Comparison of ENCODE assay signal across 1 cellular context in the genomic region with DNA sequence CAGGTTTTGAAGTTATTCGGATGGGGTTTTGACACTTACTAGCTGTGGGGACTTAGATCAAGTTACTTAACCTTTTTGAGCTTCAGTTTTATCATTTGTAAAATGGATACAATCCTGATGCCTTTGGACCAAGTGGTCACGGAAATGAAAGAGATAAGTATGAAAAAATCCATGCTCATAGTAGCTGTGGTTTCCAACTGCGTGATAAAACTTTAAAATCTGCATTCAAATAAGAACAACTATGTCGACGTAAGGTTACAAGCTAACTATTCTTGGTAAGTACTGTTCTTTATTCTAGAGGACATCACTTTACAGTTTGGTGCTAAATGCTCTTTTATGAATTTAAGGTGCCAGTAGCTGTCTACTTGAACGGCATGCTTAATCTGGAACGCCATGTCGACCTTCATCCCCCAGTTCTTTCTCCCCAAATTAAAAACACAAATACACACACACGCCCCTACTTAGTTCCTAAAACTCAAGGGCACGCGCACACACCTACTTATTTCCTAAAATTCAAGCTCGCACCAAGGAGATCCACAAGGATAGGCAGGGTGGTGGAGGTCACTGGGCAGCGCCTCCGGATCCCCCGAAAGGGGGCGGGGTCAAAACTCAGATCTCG.
A peak's percentile ranks its signal among the peaks of the same experiment; 100 is the strongest.
TF ChIP-seq lines count a peak whose summit lies in the region.

No MANE protein-coding gene starts in this region.

TF ChIP-seq in K562, 482 proteins besides CTCF, POLR2A, EP300 and RAD21 (continues in another document):
- TF ChIP-seq, protein P1, sequence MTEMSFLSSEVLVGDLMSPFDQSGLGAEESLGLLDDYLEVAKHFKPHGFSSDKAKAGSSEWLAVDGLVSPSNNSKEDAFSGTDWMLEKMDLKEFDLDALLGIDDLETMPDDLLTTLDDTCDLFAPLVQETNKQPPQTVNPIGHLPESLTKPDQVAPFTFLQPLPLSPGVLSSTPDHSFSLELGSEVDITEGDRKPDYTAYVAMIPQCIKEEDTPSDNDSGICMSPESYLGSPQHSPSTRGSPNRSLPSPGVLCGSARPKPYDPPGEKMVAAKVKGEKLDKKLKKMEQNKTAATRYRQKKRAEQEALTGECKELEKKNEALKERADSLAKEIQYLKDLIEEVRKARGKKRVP (CRISPR knock-in tag; IDR thresholded peaks at IDR 0.05), result 0 out of 2 replicates have a peak, but pooled peaks have one; percentile 43
- TF ChIP-seq, protein P2, sequence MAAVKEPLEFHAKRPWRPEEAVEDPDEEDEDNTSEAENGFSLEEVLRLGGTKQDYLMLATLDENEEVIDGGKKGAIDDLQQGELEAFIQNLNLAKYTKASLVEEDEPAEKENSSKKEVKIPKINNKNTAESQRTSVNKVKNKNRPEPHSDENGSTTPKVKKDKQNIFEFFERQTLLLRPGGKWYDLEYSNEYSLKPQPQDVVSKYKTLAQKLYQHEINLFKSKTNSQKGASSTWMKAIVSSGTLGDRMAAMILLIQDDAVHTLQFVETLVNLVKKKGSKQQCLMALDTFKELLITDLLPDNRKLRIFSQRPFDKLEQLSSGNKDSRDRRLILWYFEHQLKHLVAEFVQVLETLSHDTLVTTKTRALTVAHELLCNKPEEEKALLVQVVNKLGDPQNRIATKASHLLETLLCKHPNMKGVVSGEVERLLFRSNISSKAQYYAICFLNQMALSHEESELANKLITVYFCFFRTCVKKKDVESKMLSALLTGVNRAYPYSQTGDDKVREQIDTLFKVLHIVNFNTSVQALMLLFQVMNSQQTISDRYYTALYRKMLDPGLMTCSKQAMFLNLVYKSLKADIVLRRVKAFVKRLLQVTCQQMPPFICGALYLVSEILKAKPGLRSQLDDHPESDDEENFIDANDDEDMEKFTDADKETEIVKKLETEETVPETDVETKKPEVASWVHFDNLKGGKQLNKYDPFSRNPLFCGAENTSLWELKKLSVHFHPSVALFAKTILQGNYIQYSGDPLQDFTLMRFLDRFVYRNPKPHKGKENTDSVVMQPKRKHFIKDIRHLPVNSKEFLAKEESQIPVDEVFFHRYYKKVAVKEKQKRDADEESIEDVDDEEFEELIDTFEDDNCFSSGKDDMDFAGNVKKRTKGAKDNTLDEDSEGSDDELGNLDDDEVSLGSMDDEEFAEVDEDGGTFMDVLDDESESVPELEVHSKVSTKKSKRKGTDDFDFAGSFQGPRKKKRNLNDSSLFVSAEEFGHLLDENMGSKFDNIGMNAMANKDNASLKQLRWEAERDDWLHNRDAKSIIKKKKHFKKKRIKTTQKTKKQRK (IDR thresholded peaks at IDR 0.05; ENCODE audit: borderline replicate concordance, low read depth, low read length), result no peak
- TF ChIP-seq ERF (CRISPR knock-in tag; IDR thresholded peaks at IDR 0.05) (no peak), KLF13 (tag; IDR thresholded peaks at IDR 0.05; ENCODE audit: borderline replicate concordance, low read depth) (no peak), ETS2 (tag; IDR thresholded peaks at IDR 0.05; ENCODE audit: borderline replicate concordance, poor library complexity, severe bottlenecking) (no peak), PYGO2 (tag; IDR thresholded peaks at IDR 0.05) (no peak), OTX1 (CRISPR knock-in tag; IDR thresholded peaks at IDR 0.05) (peak; percentile 70; the same call in 1 of the 2 replicates), MIER1 (IDR thresholded peaks at IDR 0.05; ENCODE audit: low read depth) (0 out of 2 replicates have a peak, but pooled peaks have one; percentile 18), MEF2D (tag; conservative IDR thresholded peaks at IDR 0.05; ENCODE audit: low read depth) (no peak), TCF7L2 (IDR thresholded peaks at IDR 0.05; ENCODE audit: low read depth, low read length) (no peak), HDGF (IDR thresholded peaks at IDR 0.05) (peak; percentile 85), ZNF146 (CRISPR knock-in tag; IDR thresholded peaks at IDR 0.05; ENCODE audit: unreplicated experiment) (no peak), RFX7 (CRISPR knock-in tag; IDR thresholded peaks at IDR 0.05) (peak; percentile 85), POLR2AphosphoS5 (IDR thresholded peaks at IDR 0.05; ENCODE audit: control insufficient read depth, insufficient read depth, low read depth, low read length) (peak; percentile 30; the same call in 1 of the 2 replicates), GATAD2B (IDR thresholded peaks at IDR 0.05; ENCODE audit: borderline replicate concordance) (0 out of 2 replicates have a peak, but pooled peaks have one; percentile 47), THRAP3 (IDR thresholded peaks at IDR 0.05; ENCODE audit: borderline replicate concordance) (peak; percentile 35; the same call in 1 of the 2 replicates), HNRNPUL1 (IDR thresholded peaks at IDR 0.05; ENCODE audit: low read length) (0 out of 2 replicates have a peak, but pooled peaks have one; percentile 38), ZNF212 (CRISPR knock-in tag; IDR thresholded peaks at IDR 0.05) (peak; percentile 35; the same call in 1 of the 2 replicates), SAP30 (IDR thresholded peaks at IDR 0.05; ENCODE audit: borderline replicate concordance, insufficient read depth, low read depth, low read length, poor library complexity, severe bottlenecking) (peak; percentile 30), EHMT2 (IDR thresholded peaks at IDR 0.05) (0 out of 2 replicates have a peak, but pooled peaks have one; percentile 23), ZNF23 (CRISPR knock-in tag; IDR thresholded peaks at IDR 0.05) (0 out of 2 replicates have a peak, but pooled peaks have one; percentile 34), PHB (CRISPR knock-in tag; IDR thresholded peaks at IDR 0.05) (0 out of 2 replicates have a peak, but pooled peaks have one; percentile 31), PHTF2 (CRISPR knock-in tag; IDR thresholded peaks at IDR 0.05) (no peak), ELF2 (CRISPR knock-in tag; IDR thresholded peaks at IDR 0.05) (peak; percentile 60), PCBP1 (IDR thresholded peaks at IDR 0.05; ENCODE audit: low read depth, low read length, poor library complexity, severe bottlenecking) (no peak), SIN3B (IDR thresholded peaks at IDR 0.05; ENCODE audit: low read depth) (no peak), TAL1 (IDR thresholded peaks at IDR 0.05) (0 out of 2 replicates have a peak, but pooled peaks have one; percentile 0), NFRKB (IDR thresholded peaks at IDR 0.05; ENCODE audit: low read depth) (no peak), KAT7 (CRISPR knock-in tag; IDR thresholded peaks at IDR 0.05; ENCODE audit: borderline replicate concordance) (no peak), ZNF282 (CRISPR knock-in tag; IDR thresholded peaks at IDR 0.05) (no peak), NFXL1 (CRISPR knock-in tag; IDR thresholded peaks at IDR 0.05) (0 out of 2 replicates have a peak, but pooled peaks have one; percentile 47)
- TF ChIP-seq, protein P3, sequence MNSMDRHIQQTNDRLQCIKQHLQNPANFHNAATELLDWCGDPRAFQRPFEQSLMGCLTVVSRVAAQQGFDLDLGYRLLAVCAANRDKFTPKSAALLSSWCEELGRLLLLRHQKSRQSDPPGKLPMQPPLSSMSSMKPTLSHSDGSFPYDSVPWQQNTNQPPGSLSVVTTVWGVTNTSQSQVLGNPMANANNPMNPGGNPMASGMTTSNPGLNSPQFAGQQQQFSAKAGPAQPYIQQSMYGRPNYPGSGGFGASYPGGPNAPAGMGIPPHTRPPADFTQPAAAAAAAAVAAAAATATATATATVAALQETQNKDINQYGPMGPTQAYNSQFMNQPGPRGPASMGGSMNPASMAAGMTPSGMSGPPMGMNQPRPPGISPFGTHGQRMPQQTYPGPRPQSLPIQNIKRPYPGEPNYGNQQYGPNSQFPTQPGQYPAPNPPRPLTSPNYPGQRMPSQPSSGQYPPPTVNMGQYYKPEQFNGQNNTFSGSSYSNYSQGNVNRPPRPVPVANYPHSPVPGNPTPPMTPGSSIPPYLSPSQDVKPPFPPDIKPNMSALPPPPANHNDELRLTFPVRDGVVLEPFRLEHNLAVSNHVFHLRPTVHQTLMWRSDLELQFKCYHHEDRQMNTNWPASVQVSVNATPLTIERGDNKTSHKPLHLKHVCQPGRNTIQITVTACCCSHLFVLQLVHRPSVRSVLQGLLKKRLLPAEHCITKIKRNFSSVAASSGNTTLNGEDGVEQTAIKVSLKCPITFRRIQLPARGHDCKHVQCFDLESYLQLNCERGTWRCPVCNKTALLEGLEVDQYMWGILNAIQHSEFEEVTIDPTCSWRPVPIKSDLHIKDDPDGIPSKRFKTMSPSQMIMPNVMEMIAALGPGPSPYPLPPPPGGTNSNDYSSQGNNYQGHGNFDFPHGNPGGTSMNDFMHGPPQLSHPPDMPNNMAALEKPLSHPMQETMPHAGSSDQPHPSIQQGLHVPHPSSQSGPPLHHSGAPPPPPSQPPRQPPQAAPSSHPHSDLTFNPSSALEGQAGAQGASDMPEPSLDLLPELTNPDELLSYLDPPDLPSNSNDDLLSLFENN (IDR thresholded peaks at IDR 0.05; ENCODE audit: low read depth in 2 of 2, low read length in 2 of 2), result no peak
- TF ChIP-seq, protein P4, sequence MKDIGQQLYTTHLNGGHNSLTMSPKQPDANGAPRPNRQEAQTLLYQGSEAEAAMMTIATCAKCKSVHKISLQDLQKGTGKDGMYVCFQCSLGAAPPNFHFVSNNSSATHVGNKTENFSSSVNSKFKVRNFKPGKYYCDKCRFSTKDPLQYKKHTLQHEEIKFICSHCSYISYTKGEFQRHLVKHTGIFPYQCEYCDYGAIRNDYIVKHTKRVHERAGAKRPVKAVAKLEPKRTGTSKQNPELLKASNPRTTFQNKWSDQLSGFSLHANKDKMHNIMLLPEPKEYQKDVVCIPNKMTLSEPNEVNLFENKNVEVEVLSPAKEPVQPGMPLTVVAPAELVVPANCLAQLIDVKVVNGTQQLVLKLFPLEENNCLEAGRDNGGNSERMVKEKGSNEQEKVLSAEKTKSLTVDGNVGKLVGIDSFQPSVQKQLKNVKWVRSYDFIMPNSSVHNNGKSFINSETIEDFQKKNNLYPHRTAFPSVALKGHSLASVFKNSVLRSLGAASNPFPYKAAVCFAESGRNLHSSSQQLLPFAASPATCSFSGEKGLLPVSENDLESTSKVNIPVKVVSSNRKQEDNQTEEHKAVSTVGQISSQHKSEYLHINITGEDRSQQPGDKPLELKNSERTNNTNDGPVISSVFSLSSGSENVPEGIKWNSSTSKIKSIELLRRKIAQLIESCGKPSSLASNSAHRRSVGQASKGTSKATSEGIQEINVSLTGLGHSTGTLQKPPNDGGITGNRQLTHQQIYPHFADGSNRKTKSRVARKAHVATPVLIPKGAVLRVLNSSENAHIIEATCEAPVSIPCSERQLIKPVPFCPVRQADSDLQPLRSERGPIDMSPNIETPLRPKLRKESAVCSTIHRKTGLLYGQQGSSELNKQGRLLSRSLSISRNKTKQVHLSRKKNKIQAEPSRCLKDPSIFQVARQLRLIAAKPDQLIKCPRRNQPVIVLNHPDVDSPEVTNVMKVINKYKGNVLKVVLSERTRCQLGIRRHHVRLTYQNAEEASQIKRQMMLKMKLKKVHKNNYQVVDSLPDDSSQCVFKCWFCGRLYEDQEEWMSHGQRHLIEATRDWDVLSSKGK (CRISPR knock-in tag; IDR thresholded peaks at IDR 0.05), result no peak
- TF ChIP-seq, protein P5, sequence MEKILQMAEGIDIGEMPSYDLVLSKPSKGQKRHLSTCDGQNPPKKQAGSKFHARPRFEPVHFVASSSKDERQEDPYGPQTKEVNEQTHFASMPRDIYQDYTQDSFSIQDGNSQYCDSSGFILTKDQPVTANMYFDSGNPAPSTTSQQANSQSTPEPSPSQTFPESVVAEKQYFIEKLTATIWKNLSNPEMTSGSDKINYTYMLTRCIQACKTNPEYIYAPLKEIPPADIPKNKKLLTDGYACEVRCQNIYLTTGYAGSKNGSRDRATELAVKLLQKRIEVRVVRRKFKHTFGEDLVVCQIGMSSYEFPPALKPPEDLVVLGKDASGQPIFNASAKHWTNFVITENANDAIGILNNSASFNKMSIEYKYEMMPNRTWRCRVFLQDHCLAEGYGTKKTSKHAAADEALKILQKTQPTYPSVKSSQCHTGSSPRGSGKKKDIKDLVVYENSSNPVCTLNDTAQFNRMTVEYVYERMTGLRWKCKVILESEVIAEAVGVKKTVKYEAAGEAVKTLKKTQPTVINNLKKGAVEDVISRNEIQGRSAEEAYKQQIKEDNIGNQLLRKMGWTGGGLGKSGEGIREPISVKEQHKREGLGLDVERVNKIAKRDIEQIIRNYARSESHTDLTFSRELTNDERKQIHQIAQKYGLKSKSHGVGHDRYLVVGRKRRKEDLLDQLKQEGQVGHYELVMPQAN (IDR thresholded peaks at IDR 0.05; ENCODE audit: borderline replicate concordance), result peak; percentile 76
- TF ChIP-seq, protein P6, sequence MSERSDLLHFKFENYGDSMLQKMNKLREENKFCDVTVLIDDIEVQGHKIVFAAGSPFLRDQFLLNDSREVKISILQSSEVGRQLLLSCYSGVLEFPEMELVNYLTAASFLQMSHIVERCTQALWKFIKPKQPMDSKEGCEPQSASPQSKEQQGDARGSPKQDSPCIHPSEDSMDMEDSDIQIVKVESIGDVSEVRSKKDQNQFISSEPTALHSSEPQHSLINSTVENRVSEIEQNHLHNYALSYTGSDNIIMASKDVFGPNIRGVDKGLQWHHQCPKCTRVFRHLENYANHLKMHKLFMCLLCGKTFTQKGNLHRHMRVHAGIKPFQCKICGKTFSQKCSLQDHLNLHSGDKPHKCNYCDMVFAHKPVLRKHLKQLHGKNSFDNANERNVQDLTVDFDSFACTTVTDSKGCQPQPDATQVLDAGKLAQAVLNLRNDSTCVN (CRISPR knock-in tag; IDR thresholded peaks at IDR 0.05), result peak; percentile 92; the same call in 1 of the 2 replicates
- TF ChIP-seq, protein P7, sequence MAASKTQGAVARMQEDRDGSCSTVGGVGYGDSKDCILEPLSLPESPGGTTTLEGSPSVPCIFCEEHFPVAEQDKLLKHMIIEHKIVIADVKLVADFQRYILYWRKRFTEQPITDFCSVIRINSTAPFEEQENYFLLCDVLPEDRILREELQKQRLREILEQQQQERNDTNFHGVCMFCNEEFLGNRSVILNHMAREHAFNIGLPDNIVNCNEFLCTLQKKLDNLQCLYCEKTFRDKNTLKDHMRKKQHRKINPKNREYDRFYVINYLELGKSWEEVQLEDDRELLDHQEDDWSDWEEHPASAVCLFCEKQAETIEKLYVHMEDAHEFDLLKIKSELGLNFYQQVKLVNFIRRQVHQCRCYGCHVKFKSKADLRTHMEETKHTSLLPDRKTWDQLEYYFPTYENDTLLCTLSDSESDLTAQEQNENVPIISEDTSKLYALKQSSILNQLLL (CRISPR knock-in tag; IDR thresholded peaks at IDR 0.05; ENCODE audit: borderline replicate concordance), result no peak
- TF ChIP-seq, protein P8, sequence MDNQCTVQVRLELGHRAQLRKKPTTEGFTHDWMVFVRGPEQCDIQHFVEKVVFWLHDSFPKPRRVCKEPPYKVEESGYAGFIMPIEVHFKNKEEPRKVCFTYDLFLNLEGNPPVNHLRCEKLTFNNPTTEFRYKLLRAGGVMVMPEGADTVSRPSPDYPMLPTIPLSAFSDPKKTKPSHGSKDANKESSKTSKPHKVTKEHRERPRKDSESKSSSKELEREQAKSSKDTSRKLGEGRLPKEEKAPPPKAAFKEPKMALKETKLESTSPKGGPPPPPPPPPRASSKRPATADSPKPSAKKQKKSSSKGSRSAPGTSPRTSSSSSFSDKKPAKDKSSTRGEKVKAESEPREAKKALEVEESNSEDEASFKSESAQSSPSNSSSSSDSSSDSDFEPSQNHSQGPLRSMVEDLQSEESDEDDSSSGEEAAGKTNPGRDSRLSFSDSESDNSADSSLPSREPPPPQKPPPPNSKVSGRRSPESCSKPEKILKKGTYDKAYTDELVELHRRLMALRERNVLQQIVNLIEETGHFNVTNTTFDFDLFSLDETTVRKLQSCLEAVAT (IDR thresholded peaks at IDR 0.05), result peak in 1 of 2 experiments; percentile 14; a peak in 1 of 4 replicates
- TF ChIP-seq, protein P9, sequence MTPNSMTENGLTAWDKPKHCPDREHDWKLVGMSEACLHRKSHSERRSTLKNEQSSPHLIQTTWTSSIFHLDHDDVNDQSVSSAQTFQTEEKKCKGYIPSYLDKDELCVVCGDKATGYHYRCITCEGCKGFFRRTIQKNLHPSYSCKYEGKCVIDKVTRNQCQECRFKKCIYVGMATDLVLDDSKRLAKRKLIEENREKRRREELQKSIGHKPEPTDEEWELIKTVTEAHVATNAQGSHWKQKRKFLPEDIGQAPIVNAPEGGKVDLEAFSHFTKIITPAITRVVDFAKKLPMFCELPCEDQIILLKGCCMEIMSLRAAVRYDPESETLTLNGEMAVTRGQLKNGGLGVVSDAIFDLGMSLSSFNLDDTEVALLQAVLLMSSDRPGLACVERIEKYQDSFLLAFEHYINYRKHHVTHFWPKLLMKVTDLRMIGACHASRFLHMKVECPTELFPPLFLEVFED (CRISPR knock-in tag; conservative IDR thresholded peaks at IDR 0.05), result peak; percentile 90
